24 cellular contexts compared by ENCODE assay signal in the genomic region with DNA sequence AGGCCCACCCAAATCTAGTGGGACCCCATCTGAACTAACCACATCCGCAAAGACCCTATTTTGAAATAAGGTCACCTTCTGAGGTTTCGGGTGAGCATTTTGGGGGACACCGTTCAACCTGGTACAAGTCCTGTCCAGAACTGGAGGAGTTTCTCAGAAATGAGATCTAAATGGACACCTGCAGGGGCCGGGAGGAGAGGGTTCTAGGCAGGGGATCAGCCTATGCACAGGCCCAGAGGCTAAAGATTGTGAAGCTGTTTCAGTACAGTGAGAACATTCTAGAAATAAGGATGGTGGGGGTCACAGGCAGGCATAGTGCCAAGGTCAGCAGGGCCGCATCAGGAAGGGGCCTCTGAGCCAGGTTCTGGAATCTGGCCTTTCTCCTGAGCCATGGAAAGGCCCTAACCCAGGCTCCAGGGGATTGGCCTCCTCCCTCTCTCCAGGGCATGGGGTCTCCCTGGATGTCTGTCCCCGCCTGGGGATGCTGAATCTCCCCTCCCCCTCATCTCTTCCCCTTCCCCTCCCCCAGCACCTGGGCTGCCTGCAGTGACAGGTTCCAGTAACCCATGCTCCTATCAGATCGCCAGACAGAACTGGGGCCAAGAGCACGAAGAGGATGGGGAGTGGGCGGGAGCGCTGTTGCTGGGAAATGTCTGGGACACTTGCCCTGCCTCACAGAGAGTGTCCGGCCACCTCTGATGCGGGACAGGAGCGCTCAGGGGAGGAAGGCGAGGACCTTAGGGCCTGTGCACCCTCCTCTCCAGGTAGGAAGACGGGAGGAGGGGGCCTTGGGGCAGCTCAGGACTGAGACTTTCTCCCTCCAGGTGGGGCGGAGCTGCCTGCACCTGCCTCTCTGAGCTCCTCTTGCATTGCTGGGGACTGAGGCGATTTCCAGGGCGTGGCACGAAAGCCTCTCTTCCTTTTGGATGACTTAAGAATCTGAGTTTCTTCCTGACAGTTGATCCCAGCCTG.
"Had no signal": no experiment of that assay in that cellular context is flagged by ENCODE, and none has a peak within 500 bp of the region (broad histone marks: within the 10 kb centered on the region; RNA-seq: fewer than 3 reads in every experiment).

No MANE protein-coding gene starts in this region.

- H3K4me3 ChIP-seq: ascending aorta, breast epithelium, lower lobe of right lung, ovary, psoas muscle, right atrium auricular region, thoracic aorta, upper lobe of right lung had no signal

- ATAC-seq: activated CD4-positive, CD25-positive, alpha-beta regulatory T cell treated with anti-CD3 and anti-CD28 coated beads, Interleukin-2, amount 50 U/mL, for 24 hours; activated CD8-positive, alpha-beta memory T cell treated with anti-CD3 and anti-CD28 coated beads, Interleukin-2, amount 10 ng/mL, durations not matched to agents 7 days and 5 days; activated CD8-positive, alpha-beta T cell treated with anti-CD3 and anti-CD28 coated beads for 36 hours; foreskin keratinocyte; left lobe of liver; lower lobe of right lung; psoas muscle; upper lobe of right lung had no signal

- H3K27ac ChIP-seq: ascending aorta, breast epithelium, foreskin keratinocyte, lower lobe of right lung, ovary, psoas muscle, right atrium auricular region, thoracic aorta, upper lobe of right lung, VCaP had no signal

- H3K36me3 ChIP-seq: ascending aorta, breast epithelium, lower lobe of right lung, ovary, right atrium auricular region, thoracic aorta, upper lobe of right lung had no signal

- H3K36me3 Mint-ChIP-seq: activated CD8-positive, alpha-beta memory T cell treated with anti-CD3 and anti-CD28 coated beads, Interleukin-2, amount 10 ng/mL, durations not matched to agents 7 days and 5 days; activated naive CD4-positive, alpha-beta T cell treated with anti-CD3 and anti-CD28 coated beads, Interleukin-2, amount 50 U/mL, for 24 hours; naive B cell had no signal

- H3K4me1 ChIP-seq: ascending aorta, breast epithelium, foreskin keratinocyte, lower lobe of right lung, psoas muscle, right atrium auricular region, upper lobe of right lung had no signal

- H3K4me3 Mint-ChIP-seq: activated CD4-positive, alpha-beta T cell treated with anti-CD3 and anti-CD28 coated beads, Interleukin-2, amount 10 ng/mL, durations not matched to agents 24 days and 14 days; activated CD8-positive, alpha-beta memory T cell treated with anti-CD3 and anti-CD28 coated beads, Interleukin-2, amount 10 ng/mL, durations not matched to agents 7 days and 5 days; activated CD8-positive, alpha-beta T cell treated with anti-CD3 and anti-CD28 coated beads for 36 hours; activated naive CD4-positive, alpha-beta T cell treated with anti-CD3 and anti-CD28 coated beads, Interleukin-2, amount 50 U/mL, for 24 hours; activated T-helper 1 cell treated with anti-CD3 and anti-CD28 coated beads, Interleukin-12 subunit alpha, Interleukin-12 subunit beta, Interleukin-2, Interleukin-4 antibody, amounts not matched to agents 30 ng/mL and 10 ng/mL and 1 ng/mL, durations not matched to agents 14 hours and 24 hours and 36 hours; naive B cell had no signal

- H3K27me3 Mint-ChIP-seq: activated naive CD4-positive, alpha-beta T cell treated with anti-CD3 and anti-CD28 coated beads, Interleukin-2, amount 50 U/mL, for 24 hours had no signal

- H3K27me3 ChIP-seq: ascending aorta, ovary, right atrium auricular region had no signal

- DNase-seq: activated CD4-positive, alpha-beta T cell treated with anti-CD3 and anti-CD28 coated beads, Interleukin-2, amount 10 ng/mL, durations not matched to agents 24 days and 14 days; activated CD8-positive, alpha-beta memory T cell treated with anti-CD3 and anti-CD28 coated beads, Interleukin-2, amount 10 ng/mL, durations not matched to agents 7 days and 5 days; activated CD8-positive, alpha-beta T cell treated with anti-CD3 and anti-CD28 coated beads for 36 hours; activated gamma-delta T cell; cerebellar nuclear complex; cortex of kidney; erythroblast; lower lobe of right lung; naive B cell; ovary; psoas muscle; stimulated activated CD4-positive, alpha-beta T cell treated with anti-CD3 and anti-CD28 coated beads, Interleukin-4, amount 100 ng/mL, for 24 hours; stimulated activated naive CD4-positive, alpha-beta T cell treated with Interleukin-2 at 50 U/mL for 16 hours; upper lobe of right lung had no signal

- H3K9me3 ChIP-seq: ascending aorta, breast epithelium, lower lobe of right lung, ovary, psoas muscle, right atrium auricular region, thoracic aorta, upper lobe of right lung had no signal

- H3K27ac Mint-ChIP-seq: activated CD8-positive, alpha-beta memory T cell treated with anti-CD3 and anti-CD28 coated beads, Interleukin-2, amount 10 ng/mL, durations not matched to agents 7 days and 5 days; activated T-helper 1 cell treated with anti-CD3 and anti-CD28 coated beads, Interleukin-12 subunit alpha, Interleukin-12 subunit beta, Interleukin-2, Interleukin-4 antibody, amounts not matched to agents 30 ng/mL and 10 ng/mL and 1 ng/mL, durations not matched to agents 14 hours and 24 hours and 36 hours; naive B cell had no signal

- H3K9me3 Mint-ChIP-seq: activated CD4-positive, alpha-beta T cell treated with anti-CD3 and anti-CD28 coated beads, Interleukin-2, amount 10 ng/mL, durations not matched to agents 24 days and 14 days; activated CD8-positive, alpha-beta T cell treated with anti-CD3 and anti-CD28 coated beads for 36 hours; activated naive CD4-positive, alpha-beta T cell treated with anti-CD3 and anti-CD28 coated beads, Interleukin-2, amount 50 U/mL, for 24 hours; activated T-helper 1 cell treated with anti-CD3 and anti-CD28 coated beads, Interleukin-12 subunit alpha, Interleukin-12 subunit beta, Interleukin-2, Interleukin-4 antibody, amounts not matched to agents 30 ng/mL and 10 ng/mL and 1 ng/mL, durations not matched to agents 14 hours and 24 hours and 36 hours; naive B cell had no signal
